ENCODE assay signal across 8 cellular contexts in genomic region chr2:134118279-134119116, GRCh38.
DNase-seq lines count a peak whose midpoint lies in the region; ATAC-seq lines count a peak whose summit lies in the region.

No MANE protein-coding gene starts in this region.

- peak; percentile 53 for ATAC-seq in GM18909 (IDR thresholded peaks at IDR 0.05; ENCODE audit: poor library complexity, unreplicated experiment)
- peak; percentile 49 for ATAC-seq in HG03196 (IDR thresholded peaks at IDR 0.05; ENCODE audit: unreplicated experiment)

- DNase-seq in AG20443 (ENCODE audit: low spot score) (peak; percentile 85), NCI-H446 (lab: John Stamatoyannopoulos, UW) (peak; percentile 72 to 84), cerebellar cortex (ENCODE audit: low spot score) (peak; percentile 94), left kidney (ENCODE audit: low read depth, low spot score) (peak; percentile 95)
- DNase-seq in activated CD4-positive, CD25-positive, alpha-beta regulatory T cell treated with anti-CD3 and anti-CD28 coated beads, Interleukin-2, amount 50 U/mL, for 16 hours (ENCODE audit: low read depth, low spot score) = peak; percentile 74
- peak; percentile 67 to 80 for DNase-seq in stimulated activated CD4-positive, alpha-beta T cell treated with anti-CD3 and anti-CD28 coated beads, Interleukin-2, amount 100 ng/mL, for 48 hours

Comparison
In these comparisons a context has a peak if more than half of its experiments do, and no peak if none do; other contexts are left out.
1. Peak in every context shown above with its lines: DNase-seq and ATAC-seq.